In genomic region chr5:14671414-14671813, GRCh38 we compare ENCODE assay signal across 2 cellular contexts.
TF ChIP-seq lines count a peak whose summit lies in the region.

No MANE protein-coding gene starts in this region.

TF ChIP-seq in GM23338, 12 proteins besides CTCF, POLR2A, EP300 and RAD21 (continued from another document):
- TF ChIP-seq ZNF462 (CRISPR knock-in tag; IDR thresholded peaks at IDR 0.05) (no peak), JUNB (IDR thresholded peaks at IDR 0.05; ENCODE audit: unreplicated experiment) (no peak), EZH2phosphoT487 (IDR thresholded peaks at IDR 0.05; ENCODE audit: unreplicated experiment) (no peak), ETS1 (IDR thresholded peaks at IDR 0.05) (no peak), ZNF114 (CRISPR knock-in tag; IDR thresholded peaks at IDR 0.05) (no peak), CREB1 (CRISPR knock-in tag; IDR thresholded peaks at IDR 0.05; ENCODE audit: low read depth) (no peak)
TF ChIP-seq in GM23338: peak in this region for 0.

TF ChIP-seq in SK-N-SH treated with all-trans-retinoic acid at 6 μM for 48 hours, 23 proteins besides CTCF, POLR2A, EP300 and RAD21 (continued from another document):
- TF ChIP-seq TSHZ2 (CRISPR knock-in tag; IDR thresholded peaks at IDR 0.05) (no peak), PPARA (CRISPR knock-in tag; IDR thresholded peaks at IDR 0.05; ENCODE audit: borderline replicate concordance) (no peak), ARNTL (CRISPR knock-in tag; IDR thresholded peaks at IDR 0.05; ENCODE audit: borderline replicate concordance, low read depth) (no peak), GLIS3 (CRISPR knock-in tag; IDR thresholded peaks at IDR 0.05) (no peak), CSDC2 (CRISPR knock-in tag; IDR thresholded peaks at IDR 0.05) (no peak), ZFP3 (CRISPR knock-in tag; IDR thresholded peaks at IDR 0.05) (no peak), ZC3H10 (CRISPR knock-in tag; IDR thresholded peaks at IDR 0.05) (no peak), OSR1 (CRISPR knock-in tag; IDR thresholded peaks at IDR 0.05) (no peak), BACH2 (CRISPR knock-in tag; IDR thresholded peaks at IDR 0.05; ENCODE audit: borderline replicate concordance) (no peak), ZNF70 (CRISPR knock-in tag; IDR thresholded peaks at IDR 0.05) (no peak), TOX (CRISPR knock-in tag; IDR thresholded peaks at IDR 0.05; ENCODE audit: borderline replicate concordance) (no peak), ISL1 (CRISPR knock-in tag; IDR thresholded peaks at IDR 0.05) (no peak), ZFP30 (CRISPR knock-in tag; IDR thresholded peaks at IDR 0.05) (no peak), POU6F1 (CRISPR knock-in tag; IDR thresholded peaks at IDR 0.05; ENCODE audit: borderline replicate concordance, low read depth) (no peak)
TF ChIP-seq in SK-N-SH treated with all-trans-retinoic acid at 6 μM for 48 hours: peak in this region for 0.
